ENCODE assay signal across 9 cellular contexts in the genomic region with DNA sequence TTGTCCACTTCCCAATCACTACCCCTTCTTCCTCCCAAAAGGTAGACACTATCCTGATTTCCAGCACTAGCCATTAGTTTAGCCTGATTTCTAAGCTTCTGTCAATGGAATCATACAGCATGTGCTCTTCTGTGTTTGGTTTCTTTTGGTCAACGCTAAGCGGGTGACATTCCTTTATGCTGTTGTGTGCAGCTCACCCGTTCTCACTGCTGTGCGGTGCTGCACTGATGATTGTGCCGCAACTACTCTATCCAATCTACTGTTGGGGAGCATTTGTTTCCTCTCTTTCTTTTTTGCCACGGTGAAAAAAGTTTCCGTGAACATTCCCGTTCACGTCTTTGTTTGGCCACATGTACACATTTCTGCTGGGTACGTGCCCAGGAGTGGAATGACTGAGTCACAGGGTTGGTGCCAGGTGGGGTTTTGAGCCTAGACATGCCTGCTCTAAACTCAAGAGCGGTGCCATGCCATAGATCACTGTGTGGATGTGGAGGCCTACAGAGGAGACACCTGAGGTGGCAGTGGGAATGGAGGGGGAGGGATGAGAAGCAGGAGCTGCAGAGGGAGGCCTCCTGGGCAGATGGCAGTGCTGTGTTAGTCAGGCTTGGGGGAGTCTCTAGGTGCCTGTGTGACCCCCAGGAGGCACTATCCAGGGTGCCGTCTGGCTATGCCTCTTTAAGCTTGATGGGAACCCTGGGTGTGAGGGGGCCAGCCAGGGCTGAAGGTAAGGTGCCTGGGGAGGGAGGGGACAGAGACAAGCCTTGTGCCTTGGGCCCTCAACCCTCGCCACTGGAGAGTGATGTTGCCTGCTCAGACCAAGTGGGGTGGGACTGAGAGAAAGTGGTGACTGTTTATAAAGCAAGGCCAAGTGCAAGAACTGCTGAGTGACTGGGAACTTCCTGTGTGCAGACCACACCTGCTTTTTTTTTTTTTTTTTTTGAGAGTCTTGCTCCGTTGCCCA. TPM values are rescaled to one million over a fixed set of nuclear protein-coding genes. Genes with fewer than 3 reads are reported as not detected.
A peak's percentile ranks its signal among the peaks of the same experiment; 100 is the strongest.
DNase-seq lines count a peak whose midpoint lies in the region; ATAC-seq lines count a peak whose summit lies in the region.
"Had no signal": no experiment of that assay in that cellular context is flagged by ENCODE, and none has a peak within 500 bp of the region (broad histone marks: within the 10 kb centered on the region; RNA-seq: fewer than 3 reads in every experiment).

No MANE protein-coding gene starts in this region.

- peaks cover 0 to 24% (median 16%) of the 10 kb centered on the region in 4 donors for H3K4me1 Mint-ChIP-seq in CD4-positive, CD25-positive, alpha-beta regulatory T cell

- H3K9me3 ChIP-seq in CD4-positive, CD25-positive, alpha-beta regulatory T cell (ENCODE audit: control insufficient read depth in 2 of 2, low read length in 2 of 2), result no peaks in the 10 kb centered on the region
- H3K9me3 ChIP-seq in HUES64 (ENCODE audit: insufficient read depth, low read depth, low read length), result no peaks in the 10 kb centered on the region

- in situ Hi-C loops in G401 (cut with HindIII; ENCODE audit: low sequenced_read_pairs), result loop anchor here (5.0 kb wide), 1 partner anchor 75 kb away; no protein-coding TSS in a partner anchor

- ATAC-seq in CD4-positive, CD25-positive, alpha-beta regulatory T cell (ENCODE audit: low read depth in 2 of 2), result peak; percentile 71 to 76
- peak; percentile 80 for ATAC-seq in GM21423 (IDR thresholded peaks at IDR 0.05; ENCODE audit: unreplicated experiment)
- peak; percentile 76 for ATAC-seq in esophagus mucosa
- ATAC-seq in HG02970 (IDR thresholded peaks at IDR 0.05; ENCODE audit: low FRiP score, unreplicated experiment), result no peak

- DNase-seq in CD4-positive, CD25-positive, alpha-beta regulatory T cell, result peak in 2 of 3 donors; percentile 13 to 81
- DNase-seq in activated T-cell treated with anti-CD3 and anti-CD28 coated beads, Interleukin-2, amount 50 U/mL, for 48 hours, result no peak
- DNase-seq in G401 (ENCODE audit: low spot score) (no peak), midbrain (lab: John Stamatoyannopoulos, UW) (no peak)
- DNase-seq: T-cell had no signal

- peaks cover 26% of the 10 kb centered on the region for H3K27me3 Mint-ChIP-seq in CD4-positive, CD25-positive, alpha-beta regulatory T cell

- H3K27ac Mint-ChIP-seq in CD4-positive, CD25-positive, alpha-beta regulatory T cell, result peak overlapping the region in 2 of 3 donors; percentile 5 to 60
- H3K27ac Mint-ChIP-seq: T-cell had no signal

- no peaks in the 10 kb centered on the region for H3K36me3 ChIP-seq in CD4-positive, CD25-positive, alpha-beta regulatory T cell (ENCODE audit: control insufficient read depth, insufficient read depth, low read length)
- no peaks in the 10 kb centered on the region for H3K36me3 ChIP-seq in HUES64 (ENCODE audit: insufficient read depth, low read length)

- H3K4me1 ChIP-seq in CD4-positive, CD25-positive, alpha-beta regulatory T cell (ENCODE audit: control insufficient read depth, insufficient read depth, low read length, poor library complexity, severe bottlenecking), result peaks cover 12% of the 10 kb centered on the region
- H3K4me1 ChIP-seq in HUES64 (ENCODE audit: insufficient read depth, low read length), result peaks cover 25% of the 10 kb centered on the region

- H3K9me3 Mint-ChIP-seq in CD4-positive, CD25-positive, alpha-beta regulatory T cell, result peaks cover 0 to 4% (median 0%) of the 10 kb centered on the region in 7 donors
- H3K9me3 Mint-ChIP-seq: T-cell had no signal

- H3K4me3 ChIP-seq in CD4-positive, CD25-positive, alpha-beta regulatory T cell (ENCODE audit: low read depth, low read length), result no peak overlapping the region
- H3K4me3 ChIP-seq in HUES64 (ENCODE audit: low read length), result no peak overlapping the region

- H3K27me3 ChIP-seq in CD4-positive, CD25-positive, alpha-beta regulatory T cell (ENCODE audit: control insufficient read depth, insufficient read depth, low read length), result no peaks in the 10 kb centered on the region
- H3K27me3 ChIP-seq in HUES64 (ENCODE audit: insufficient read depth, low read length), result no peaks in the 10 kb centered on the region

- H3K27ac ChIP-seq in CD4-positive, CD25-positive, alpha-beta regulatory T cell (ENCODE audit: insufficient read depth, low read length, poor library complexity, severe bottlenecking), result no peak overlapping the region
- H3K27ac ChIP-seq in HUES64 (ENCODE audit: low read depth, low read length), result peak overlapping the region; percentile 75

- H3K36me3 Mint-ChIP-seq in CD4-positive, CD25-positive, alpha-beta regulatory T cell, result no peaks in the 10 kb centered on the region
- H3K36me3 Mint-ChIP-seq: T-cell had no signal

- peak overlapping the region; percentile 35; the same call in 1 of the 2 replicates for H3K9ac ChIP-seq in HUES64 (ENCODE audit: low read depth, low read length)

- WGBS in HUES64, result 90% methylated on average over 14 of the region's 14 CpGs

- peak overlapping the region in 3 of 4 donors; percentile 8 to 54 (median 41) for H3K4me3 Mint-ChIP-seq in CD4-positive, CD25-positive, alpha-beta regulatory T cell
- H3K4me3 Mint-ChIP-seq: T-cell had no signal

RNA-seq across cellular contexts. Expression of a gene that starts 11.4 kb away (rescaled TPM):
- 6.6 TPM for total RNA-seq in CD4-positive, CD25-positive, alpha-beta regulatory T cell
- polyA plus RNA-seq in CD4-positive, CD25-positive, alpha-beta regulatory T cell, result under 1 TPM; 0.25 to 0.35 (median 0.32) TPM
- 4.8 TPM for polyA plus RNA-seq in HUES64 (2013, experiment 1 of 2)
- 3.2 TPM for polyA plus RNA-seq in HUES64 (2013, experiment 2 of 2)
- total RNA-seq in esophagus mucosa, result 0.68 TPM
- total RNA-seq in G401 (2014; rRNA removed; shearing (Covaris generic)), result 5.0 and 7.4 TPM in 2 replicates

Comparison
In these comparisons a context has a peak if more than half of its experiments do, and no peak if none do; other contexts are left out.
1. DNase-seq: peak in CD4-positive, CD25-positive, alpha-beta regulatory T cell (2 of 3); none in activated T-cell treated with anti-CD3 and anti-CD28 coated beads, Interleukin-2, amount 50 U/mL, for 48 hours (0 of 2), G401 (single experiment) and midbrain (single experiment).